11 cellular contexts compared by ENCODE assay signal in the genomic region with DNA sequence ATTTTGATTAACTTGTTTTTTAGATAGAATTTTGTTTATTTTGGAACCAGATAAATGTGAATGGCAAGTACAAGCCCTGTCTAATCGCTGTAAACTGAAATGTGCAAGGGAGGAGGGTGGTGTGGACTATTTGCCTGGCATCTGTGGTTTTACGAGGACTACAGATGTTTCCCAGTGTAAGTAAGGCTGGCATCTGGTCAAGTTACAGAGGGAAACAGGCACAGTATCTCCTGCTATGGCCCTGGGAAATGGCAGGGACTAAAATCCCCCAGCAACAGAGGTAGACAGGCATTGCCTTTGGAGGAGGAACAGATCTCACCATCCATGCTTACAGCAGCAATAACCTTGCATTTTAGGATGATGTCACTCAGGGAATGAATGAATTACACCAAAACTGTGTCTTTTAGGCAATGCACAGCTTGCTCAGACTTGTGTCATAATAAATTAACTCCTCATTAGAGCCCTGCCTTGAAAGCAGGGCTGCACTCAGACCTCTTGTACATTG.
DNase-seq lines count a peak whose midpoint lies in the region; ATAC-seq and TF ChIP-seq lines count a peak whose summit lies in the region.
"Had no signal": no experiment of that assay in that cellular context is flagged by ENCODE, and none has a peak within 500 bp of the region (broad histone marks: within the 10 kb centered on the region; RNA-seq: fewer than 3 reads in every experiment).

No MANE protein-coding gene starts in this region.

- H3K79me2 ChIP-seq in Karpas-422 (ENCODE audit: low read length): no peaks in the 10 kb centered on the region

- DNase-seq in activated naive CD4-positive, alpha-beta T cell treated with anti-CD3 and anti-CD28 coated beads, Interleukin-2, amount 10 ng/mL, durations not matched to agents 7 days and 5 days: no peak
- no peak for DNase-seq in activated naive CD4-positive, alpha-beta T cell treated with anti-CD3 and anti-CD28 coated beads, Interleukin-2, amount 50 U/mL, for 16 hours
- peak in 1 of 4 donors; percentile 35 for DNase-seq in body of pancreas
- DNase-seq in right lobe of liver: peak in 1 of 3 donors; percentile 33
- peak in 1 of 2 donors; percentile 44 for DNase-seq in uterus
- no peak for DNase-seq in Karpas-422
- no peak for DNase-seq in COLO829 (ENCODE audit: low spot score)
- DNase-seq: NCI-H187 had no signal

- H3K36me3 ChIP-seq in body of pancreas (replicated peaks in 1 of 2; ENCODE audit: insufficient read depth in 1 of 2, low read depth in 2 of 2) (no peaks in the 10 kb centered on the region), right lobe of liver (no peaks in the 10 kb centered on the region), uterus (no peaks in the 10 kb centered on the region), Karpas-422 (ENCODE audit: insufficient read depth, low read length) (no peaks in the 10 kb centered on the region)

- TF ChIP-seq POLR2A in body of pancreas (IDR thresholded peaks at IDR 0.05) (no peak), right lobe of liver (IDR thresholded peaks at IDR 0.05) (no peak), uterus (IDR thresholded peaks at IDR 0.05) (no peak)

- 0 out of 2 replicates have a peak, but pooled peaks cover 6% of the 10 kb centered on the region for H4K20me1 ChIP-seq in Karpas-422 (ENCODE audit: insufficient read depth, low read depth, low read length)

- H2AFZ ChIP-seq in Karpas-422 (ENCODE audit: low read length): no peak overlapping the region

- H3K4me2 ChIP-seq in Karpas-422 (ENCODE audit: low read depth, low read length, poor library complexity, severe bottlenecking): no peak overlapping the region

- peaks cover 4% of the 10 kb centered on the region for H3K27me3 Mint-ChIP-seq in activated naive CD4-positive, alpha-beta T cell treated with anti-CD3 and anti-CD28 coated beads, Interleukin-2, amount 10 ng/mL, durations not matched to agents 7 days and 5 days
- H3K27me3 Mint-ChIP-seq: activated T-helper 17 cell treated with anti-CD3 and anti-CD28 coated beads, Interleukin-2, amount 50 U/mL, for 72 hours; stimulated activated memory B cell treated with anti-CD40 and anti-IgM and Interleukin-4, amounts not matched to agents 10 μg/mL and 1 μg/mL and 100 μg/mL, for 72 hours had no signal

- peaks cover 57% of the 10 kb centered on the region for H3K4me1 ChIP-seq in body of pancreas
- peaks cover 0 to 16% (median 2%) of the 10 kb centered on the region in 4 donors for H3K4me1 ChIP-seq in right lobe of liver
- H3K4me1 ChIP-seq in uterus: peaks cover 0 to 15% of the 10 kb centered on the region in 2 donors
- no peaks in the 10 kb centered on the region for H3K4me1 ChIP-seq in Karpas-422 (ENCODE audit: low read length)

- no peaks in the 10 kb centered on the region for H3K4me1 Mint-ChIP-seq in activated naive CD4-positive, alpha-beta T cell treated with anti-CD3 and anti-CD28 coated beads, Interleukin-2, amount 10 ng/mL, durations not matched to agents 7 days and 5 days
- H3K4me1 Mint-ChIP-seq: stimulated activated memory B cell treated with anti-CD40 and anti-IgM and Interleukin-4, amounts not matched to agents 10 μg/mL and 1 μg/mL and 100 μg/mL, for 72 hours had no signal

- H3K27me3 ChIP-seq in body of pancreas (no peaks in the 10 kb centered on the region), right lobe of liver (no peaks in the 10 kb centered on the region), uterus (no peaks in the 10 kb centered on the region), Karpas-422 (ENCODE audit: low read length) (no peaks in the 10 kb centered on the region)

- WGBS in body of pancreas, 2 donors: 7 to 11% methylated on average over 2 of the region's 2 CpGs
- 15% methylated on average over 2 of the region's 2 CpGs for WGBS in right lobe of liver (ENCODE audit: insufficient coverage, low coverage, low lambda C conversion rate, missing lambda C conversion rate)

- intact Hi-C loops in body of pancreas (cut with DNase I) (no loop called here), right lobe of liver (cut with DNase I) (no loop called here), uterus (cut with DNase I; ENCODE audit: low total_unique reads) (no loop called here)

- TF ChIP-seq CTCF in body of pancreas (IDR thresholded peaks at IDR 0.05): no peak
- TF ChIP-seq CTCF in right lobe of liver (IDR thresholded peaks at IDR 0.05): no peak
- TF ChIP-seq CTCF in uterus (IDR thresholded peaks at IDR 0.05): no peak

- H3K4me3 Mint-ChIP-seq in activated naive CD4-positive, alpha-beta T cell treated with anti-CD3 and anti-CD28 coated beads, Interleukin-2, amount 10 ng/mL, durations not matched to agents 7 days and 5 days: no peak overlapping the region
- H3K4me3 Mint-ChIP-seq: activated T-helper 17 cell treated with anti-CD3 and anti-CD28 coated beads, Interleukin-2, amount 50 U/mL, for 72 hours; stimulated activated memory B cell treated with anti-CD40 and anti-IgM and Interleukin-4, amounts not matched to agents 10 μg/mL and 1 μg/mL and 100 μg/mL, for 72 hours had no signal

- H3K9me3 Mint-ChIP-seq in activated naive CD4-positive, alpha-beta T cell treated with anti-CD3 and anti-CD28 coated beads, Interleukin-2, amount 10 ng/mL, durations not matched to agents 7 days and 5 days: no peaks in the 10 kb centered on the region
- H3K9me3 Mint-ChIP-seq: activated T-helper 17 cell treated with anti-CD3 and anti-CD28 coated beads, Interleukin-2, amount 50 U/mL, for 72 hours; stimulated activated memory B cell treated with anti-CD40 and anti-IgM and Interleukin-4, amounts not matched to agents 10 μg/mL and 1 μg/mL and 100 μg/mL, for 72 hours had no signal

- CTCF ChIA-PET in activated naive CD4-positive, alpha-beta T cell treated with anti-CD3 and anti-CD28 coated beads, Interleukin-2, amount 10 ng/mL, durations not matched to agents 7 days and 5 days (lab: Charles Lee): interaction anchor here (1.0 kb wide), 1 partner anchor 195 kb away, joined by 4 read pairs; no protein-coding TSS in a partner anchor

- no peak overlapping the region for H3K9ac ChIP-seq in Karpas-422 (ENCODE audit: low read length)

- ATAC-seq in body of pancreas (peak; percentile 17), right lobe of liver (peak; percentile 5 to 31 (median 14)), HG03354 (IDR thresholded peaks at IDR 0.05; ENCODE audit: poor library complexity, severe bottlenecking, unreplicated experiment) (no peak)
- ATAC-seq: activated T-helper 17 cell treated with anti-CD3 and anti-CD28 coated beads, Interleukin-2, amount 50 U/mL, for 72 hours; stimulated activated memory B cell treated with anti-CD40 and anti-IgM and Interleukin-4, amounts not matched to agents 10 μg/mL and 1 μg/mL and 100 μg/mL, for 72 hours had no signal

- no peaks in the 10 kb centered on the region for H3K9me3 ChIP-seq in body of pancreas
- H3K9me3 ChIP-seq in right lobe of liver: no peaks in the 10 kb centered on the region
- H3K9me3 ChIP-seq in uterus: no peaks in the 10 kb centered on the region
- H3K9me3 ChIP-seq in Karpas-422 (ENCODE audit: low read length): no peaks in the 10 kb centered on the region

- no peaks in the 10 kb centered on the region for H3K36me3 Mint-ChIP-seq in activated naive CD4-positive, alpha-beta T cell treated with anti-CD3 and anti-CD28 coated beads, Interleukin-2, amount 10 ng/mL, durations not matched to agents 7 days and 5 days

- peak overlapping the region; percentile 27 to 90 (median 80) for H3K27ac ChIP-seq in body of pancreas
- H3K27ac ChIP-seq in right lobe of liver: peak overlapping the region; percentile 19 to 74 (median 60)
- peak overlapping the region; percentile 52 to 62 for H3K27ac ChIP-seq in uterus
- H3K27ac ChIP-seq in Karpas-422 (ENCODE audit: low read length): no peak overlapping the region

- peak overlapping the region; percentile 5 for H3K27ac Mint-ChIP-seq in activated naive CD4-positive, alpha-beta T cell treated with anti-CD3 and anti-CD28 coated beads, Interleukin-2, amount 10 ng/mL, durations not matched to agents 7 days and 5 days
- H3K27ac Mint-ChIP-seq: activated T-helper 17 cell treated with anti-CD3 and anti-CD28 coated beads, Interleukin-2, amount 50 U/mL, for 72 hours; stimulated activated memory B cell treated with anti-CD40 and anti-IgM and Interleukin-4, amounts not matched to agents 10 μg/mL and 1 μg/mL and 100 μg/mL, for 72 hours had no signal

- H3K4me3 ChIP-seq in body of pancreas: no peak overlapping the region
- H3K4me3 ChIP-seq in right lobe of liver: no peak overlapping the region
- H3K4me3 ChIP-seq in uterus: no peak overlapping the region
- H3K4me3 ChIP-seq in Karpas-422 (ENCODE audit: low read length): no peak overlapping the region

- H3K9me2 ChIP-seq in Karpas-422 (replicated peaks; ENCODE audit: insufficient read depth, low read length): no peaks in the 10 kb centered on the region
